8 cellular contexts compared by ENCODE assay signal in genomic region chrX:119516157-119516702, GRCh38. TPM values are rescaled to one million over a fixed set of nuclear protein-coding genes. Genes with fewer than 3 reads are reported as not detected.
DNase-seq lines count a peak whose midpoint lies in the region; ATAC-seq and TF ChIP-seq lines count a peak whose summit lies in the region.

No MANE protein-coding gene starts in this region.

- CTCF ChIA-PET in PC-9 (lab: Charles Lee): interaction anchor here (0.6 to 1.0 kb wide), 4 partner anchors 22 to 902 kb away, joined by 3 to 4 read pairs (median 3); no protein-coding TSS in a partner anchor

- POLR2A ChIA-PET in PC-9 (lab: Charles Lee; ENCODE audit: unreplicated experiment): no interaction called here

- TF ChIP-seq CTCF in PC-9 (conservative IDR thresholded peaks at IDR 0.05) (peak; percentile 95), progenitor cell of endocrine pancreas (IDR thresholded peaks at IDR 0.05; ENCODE audit: unreplicated experiment) (peak; percentile 67)

- H3K27me3 Mint-ChIP-seq in activated T-helper 17 cell treated with anti-CD3 and anti-CD28 coated beads, Interleukin-2, amount 50 U/mL, for 72 hours: no peaks in the 10 kb centered on the region
- H3K27me3 Mint-ChIP-seq in progenitor cell of endocrine pancreas: no peaks in the 10 kb centered on the region

- BruUV-seq in PC-9 (replicated peaks; lab: Mats Ljungman, UMichigan): no TSS peak

- no peak overlapping the region for H3K4me3 ChIP-seq in PC-9

- TF ChIP-seq RAD21 in Ishikawa (IDR thresholded peaks at IDR 0.05; ENCODE audit: low read depth): peak; percentile 79

- peak; percentile 1 for DNase-seq in DMS79 (lab: John Stamatoyannopoulos, UW)
- DNase-seq in PC-9: peak; percentile 36 to 57
- peak; percentile 68 for DNase-seq in globus pallidus (ENCODE audit: low spot score)
- DNase-seq in progenitor cell of endocrine pancreas (ENCODE audit: low spot score, unreplicated experiment): no peak

- peaks cover 5% of the 10 kb centered on the region for H3K4me1 Mint-ChIP-seq in activated T-helper 17 cell treated with anti-CD3 and anti-CD28 coated beads, Interleukin-2, amount 50 U/mL, for 72 hours
- no peaks in the 10 kb centered on the region for H3K4me1 Mint-ChIP-seq in progenitor cell of endocrine pancreas (ENCODE audit: low read depth)

- no peaks in the 10 kb centered on the region for H3K79me2 ChIP-seq in PC-9 (ENCODE audit: low read depth)

- no peaks in the 10 kb centered on the region for H3K36me3 ChIP-seq in PC-9 (ENCODE audit: low read depth)

- peak overlapping the region; percentile 31 for H3K4me3 Mint-ChIP-seq in activated T-helper 17 cell treated with anti-CD3 and anti-CD28 coated beads, Interleukin-2, amount 50 U/mL, for 72 hours
- H3K4me3 Mint-ChIP-seq in progenitor cell of endocrine pancreas (ENCODE audit: low read depth): no peak overlapping the region

- H3K9me3 Mint-ChIP-seq in activated T-helper 17 cell treated with anti-CD3 and anti-CD28 coated beads, Interleukin-2, amount 50 U/mL, for 72 hours: no peaks in the 10 kb centered on the region
- peaks cover 3% of the 10 kb centered on the region for H3K9me3 Mint-ChIP-seq in progenitor cell of endocrine pancreas (ENCODE audit: low read depth)

- H4K20me1 ChIP-seq in PC-9 (ENCODE audit: insufficient read depth): no peaks in the 10 kb centered on the region

- no peaks in the 10 kb centered on the region for H3K27me3 ChIP-seq in PC-9 (ENCODE audit: insufficient read depth, low read depth)

- H3K4me1 ChIP-seq in PC-9 (replicated peaks; ENCODE audit: insufficient read depth): peaks cover 5% of the 10 kb centered on the region; the same call in 1 of the 2 replicates

- H2AFZ ChIP-seq in PC-9: no peak overlapping the region

- H3K27ac Mint-ChIP-seq in activated T-helper 17 cell treated with anti-CD3 and anti-CD28 coated beads, Interleukin-2, amount 50 U/mL, for 72 hours: peak overlapping the region; percentile 60
- H3K27ac Mint-ChIP-seq in progenitor cell of endocrine pancreas: no peak overlapping the region

- no peaks in the 10 kb centered on the region for H3K9me3 ChIP-seq in PC-9 (ENCODE audit: insufficient read depth, low read depth)

- no peaks in the 10 kb centered on the region for H3K36me3 Mint-ChIP-seq in activated T-helper 17 cell treated with anti-CD3 and anti-CD28 coated beads, Interleukin-2, amount 50 U/mL, for 72 hours (ENCODE audit: low read depth)
- no peaks in the 10 kb centered on the region for H3K36me3 Mint-ChIP-seq in progenitor cell of endocrine pancreas (ENCODE audit: insufficient read depth)

- no peak for TF ChIP-seq EP300 in Ishikawa (IDR thresholded peaks at IDR 0.05; ENCODE audit: borderline replicate concordance)

- no peak overlapping the region for H3K4me2 ChIP-seq in PC-9

- intact Hi-C loops in PC-9 (cut with micrococcal nuclease; ENCODE audit: unreplicated experiment): loop anchor here (1.0 to 10.0 kb wide), 6 partner anchors 58 to 699 kb away; partner anchors contain the start of gene UBE2A

- H3F3A ChIP-seq in PC-9 (ENCODE audit: insufficient read depth, low read depth): no peaks in the 10 kb centered on the region

- H3K27ac ChIP-seq in PC-9: no peak overlapping the region

- ATAC-seq in GM21367 (IDR thresholded peaks at IDR 0.05; ENCODE audit: unreplicated experiment): peak; percentile 68
- peak; percentile 82 for ATAC-seq in activated T-helper 17 cell treated with anti-CD3 and anti-CD28 coated beads, Interleukin-2, amount 50 U/mL, for 72 hours (replicated peaks)
- no peak for ATAC-seq in HG03457 (IDR thresholded peaks at IDR 0.05; ENCODE audit: unreplicated experiment)

- no peaks in the 10 kb centered on the region for H3K9me2 ChIP-seq in PC-9 (ENCODE audit: insufficient read depth)

TF ChIP-seq in Ishikawa, 13 proteins besides CTCF, POLR2A, EP300 and RAD21:
- TF ChIP-seq USF1 (IDR thresholded peaks at IDR 0.05) (no peak), ZBTB7A (IDR thresholded peaks at IDR 0.05; ENCODE audit: low read depth) (no peak), CEBPB (IDR thresholded peaks at IDR 0.05) (no peak), FOXM1 (IDR thresholded peaks at IDR 0.05; ENCODE audit: borderline replicate concordance, low read depth) (no peak), TAF1 (IDR thresholded peaks at IDR 0.05; ENCODE audit: low read depth) (no peak), MAX (IDR thresholded peaks at IDR 0.05) (no peak)

RNA-seq across cellular contexts. Expression of gene SLC25A5, which starts 48.0 kb away (rescaled TPM):
- total RNA-seq in PC-9 (2021) (714 and 807 TPM in 2 replicates), progenitor cell of endocrine pancreas (224 and 225 TPM in 2 replicates)
- total RNA-seq in activated T-helper 17 cell treated with anti-CD3 and anti-CD28 coated beads, Interleukin-2, amount 50 U/mL, for 72 hours: 100 to 1,000 TPM; 290 to 570 TPM

RNA-seq across cellular contexts. Expression of gene STEEP1, which starts 49.0 kb away (rescaled TPM):
- total RNA-seq in PC-9 (2021): 56.5 and 63.7 TPM in 2 replicates
- 10 to 100 TPM; 14.8 to 21.1 TPM for total RNA-seq in activated T-helper 17 cell treated with anti-CD3 and anti-CD28 coated beads, Interleukin-2, amount 50 U/mL, for 72 hours
- 17.7 and 18.3 TPM in 2 replicates for total RNA-seq in progenitor cell of endocrine pancreas

RNA-seq across cellular contexts. Expression of gene UBE2A, which starts 58.1 kb away (rescaled TPM):
- total RNA-seq in PC-9 (2021): 103 and 119 TPM in 2 replicates
- 10 to 100 TPM; 42.5 to 62.6 TPM for total RNA-seq in activated T-helper 17 cell treated with anti-CD3 and anti-CD28 coated beads, Interleukin-2, amount 50 U/mL, for 72 hours
- 49.4 and 55.0 TPM in 2 replicates for total RNA-seq in progenitor cell of endocrine pancreas
